19 cellular contexts compared by ENCODE assay signal in the genomic region with DNA sequence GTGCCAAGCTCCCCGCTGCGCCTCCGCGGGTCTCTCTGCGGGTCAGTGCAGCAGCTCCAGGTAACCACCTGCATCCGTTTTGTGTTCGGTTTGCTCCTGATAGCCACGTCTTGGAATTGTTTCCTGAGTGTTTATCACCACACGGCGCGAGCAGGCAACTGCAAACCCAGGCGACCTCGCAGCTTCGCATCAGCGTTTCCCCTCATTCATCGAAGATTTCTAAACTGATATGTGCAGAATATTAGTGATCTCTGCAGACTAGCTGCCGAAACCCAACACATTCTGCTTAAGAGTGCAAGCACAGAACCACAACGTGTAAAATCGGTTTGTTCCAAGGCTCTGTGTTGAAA.
"Had no signal": no experiment of that assay in that cellular context is flagged by ENCODE, and none has a peak within 500 bp of the region (broad histone marks: within the 10 kb centered on the region; RNA-seq: fewer than 3 reads in every experiment).

No MANE protein-coding gene starts in this region.

- ATAC-seq: activated CD4-positive, alpha-beta T cell treated with anti-CD3 and anti-CD28 coated beads for 36 hours; activated T-cell treated with anti-CD3 and anti-CD28 coated beads, Interleukin-2, amount 50 U/mL, for 72 hours; gastrocnemius medialis; left cardiac atrium; right cardiac atrium; stimulated activated memory B cell treated with anti-CD40 and anti-IgM and Interleukin-4, amounts not matched to agents 10 μg/mL and 1 μg/mL and 100 μg/mL, for 72 hours had no signal

- DNase-seq: activated B cell treated with CpG ODN at 0.5 μM for 24 hours; activated CD4-positive, alpha-beta T cell treated with anti-CD3 and anti-CD28 coated beads for 36 hours; activated CD4-positive, alpha-beta T cell treated with anti-CD3 and anti-CD28 coated beads, Interleukin-2, amount 50 U/mL, for 4 hours; activated effector memory CD4-positive, alpha-beta T cell treated with Interleukin-2 at 50 U/mL for 16 hours; activated naive CD4-positive, alpha-beta T cell treated with anti-CD3 and anti-CD28 coated beads for 36 hours; activated naive CD8-positive, alpha-beta T cell treated with anti-CD3 and anti-CD28 coated beads, Interleukin-2, amount 10 ng/mL, durations not matched to agents 7 days and 5 days; activated T-cell treated with anti-CD3 and anti-CD28 coated beads, Interleukin-2, amount 50 U/mL, for 72 hours; amniotic stem cell; cortex of kidney; esophagus squamous epithelium; gastrocnemius medialis; head of caudate nucleus; hypothalamus; left cardiac atrium; right cardiac atrium; stimulated activated CD4-positive, alpha-beta T cell treated with anti-CD3 and anti-CD28 coated beads, Interleukin-1b, Interleukin-23, amount 100 ng/mL, for 48 hours; stomach; transverse colon had no signal
